32 cellular contexts compared by ENCODE assay signal in the genomic region with DNA sequence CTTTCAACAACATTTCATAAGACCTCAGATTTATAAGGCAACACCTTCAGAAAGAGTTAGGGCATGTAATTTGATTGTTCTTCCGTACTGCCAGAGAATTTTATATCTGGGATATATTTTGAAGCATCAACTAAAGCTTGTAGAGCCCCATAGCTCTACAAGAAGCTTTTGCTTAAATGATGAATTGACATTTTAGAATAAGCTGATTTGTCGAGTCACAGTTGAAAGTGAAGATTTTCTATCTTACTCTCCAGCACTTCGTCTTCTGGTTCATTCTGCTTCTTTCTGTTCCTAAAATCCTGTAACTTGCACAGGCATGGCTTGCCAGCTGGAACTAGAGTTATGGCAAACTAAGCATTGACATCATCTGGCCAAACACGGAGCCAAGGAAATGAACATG.
"Had no signal": no experiment of that assay in that cellular context is flagged by ENCODE, and none has a peak within 500 bp of the region (broad histone marks: within the 10 kb centered on the region; RNA-seq: fewer than 3 reads in every experiment).

No MANE protein-coding gene starts in this region.

- H3K9me3 Mint-ChIP-seq: activated B cell treated with CpG ODN at 0.5 μM for 24 hours; activated CD8-positive, alpha-beta T cell treated with anti-CD3 and anti-CD28 coated beads for 36 hours; activated naive CD8-positive, alpha-beta T cell treated with anti-CD3 and anti-CD28 coated beads, Interleukin-2, amount 10 ng/mL, durations not matched to agents 7 days and 5 days; activated T-cell treated with anti-CD3 and anti-CD28 coated beads, Interleukin-2, amount 50 U/mL, for 72 hours; activated T-helper 2 cell treated with anti-CD3 and anti-CD28 coated beads, Interferon-gamma antibody, Interleukin-2, Interleukin-4, amounts not matched to agents 10 μg/mL and 5 μg/mL and 100 μg/mL, durations not matched to agents 14 hours and 24 hours and 36 hours; central memory CD8-positive, alpha-beta T cell; T-cell had no signal

- H3K27me3 Mint-ChIP-seq: activated B cell treated with CpG ODN at 0.5 μM for 24 hours had no signal

- H3K27ac Mint-ChIP-seq: activated B cell treated with CpG ODN at 0.5 μM for 24 hours; activated CD8-positive, alpha-beta T cell treated with anti-CD3 and anti-CD28 coated beads for 36 hours; activated naive CD4-positive, alpha-beta T cell treated with anti-CD3 and anti-CD28 coated beads, Interleukin-2, amount 50 U/mL, for 24 hours; activated naive CD8-positive, alpha-beta T cell treated with anti-CD3 and anti-CD28 coated beads, Interleukin-2, amount 10 ng/mL, durations not matched to agents 7 days and 5 days; activated T-cell treated with anti-CD3 and anti-CD28 coated beads, Interleukin-2, amount 50 U/mL, for 72 hours; activated T-helper 2 cell treated with anti-CD3 and anti-CD28 coated beads, Interferon-gamma antibody, Interleukin-2, Interleukin-4, amounts not matched to agents 10 μg/mL and 5 μg/mL and 100 μg/mL, durations not matched to agents 14 hours and 24 hours and 36 hours; T-cell; T-helper 17 cell had no signal

- H3K36me3 Mint-ChIP-seq: activated naive CD4-positive, alpha-beta T cell treated with anti-CD3 and anti-CD28 coated beads, Interleukin-2, amount 50 U/mL, for 24 hours; activated naive CD8-positive, alpha-beta T cell treated with anti-CD3 and anti-CD28 coated beads, Interleukin-2, amount 10 ng/mL, durations not matched to agents 7 days and 5 days; T-cell had no signal

- H3K4me1 Mint-ChIP-seq: activated naive CD4-positive, alpha-beta T cell treated with anti-CD3 and anti-CD28 coated beads, Interleukin-2, amount 50 U/mL, for 24 hours; activated naive CD8-positive, alpha-beta T cell treated with anti-CD3 and anti-CD28 coated beads, Interleukin-2, amount 10 ng/mL, durations not matched to agents 7 days and 5 days; central memory CD8-positive, alpha-beta T cell; T-cell; T-helper 17 cell had no signal

- H3K4me1 ChIP-seq: ascending aorta, Peyer's patch had no signal

- H3K36me3 ChIP-seq: ascending aorta, cardiac muscle cell, Peyer's patch had no signal

- H3K27ac ChIP-seq: ascending aorta, cardiac muscle cell, KMS-11, Peyer's patch, VCaP had no signal

- DNase-seq: activated B cell treated with CpG ODN at 0.5 μM for 24 hours; activated CD4-positive, alpha-beta T cell treated with anti-CD3 and anti-CD28 coated beads for 48 hours; activated CD4-positive, alpha-beta T cell treated with anti-CD3 and anti-CD28 coated beads, Interleukin-2, amount 50 U/mL, for 4 hours; activated CD4-positive, CD25-positive, alpha-beta regulatory T cell treated with anti-CD3 and anti-CD28 coated beads, Interleukin-2, amount 50 U/mL, for 72 hours; activated CD8-positive, alpha-beta T cell treated with anti-CD3 and anti-CD28 coated beads for 36 hours; activated gamma-delta T cell; activated naive CD4-positive, alpha-beta T cell treated with Interleukin-2 at 50 U/mL for 16 hours; activated naive CD8-positive, alpha-beta T cell treated with anti-CD3 and anti-CD28 coated beads, Interleukin-2, amount 10 ng/mL, durations not matched to agents 7 days and 5 days; activated T-cell treated with anti-CD3 and anti-CD28 coated beads, Interleukin-2, amount 50 U/mL, for 1 hour; activated T-cell treated with anti-CD3 and anti-CD28 coated beads, Interleukin-2, amount 50 U/mL, for 72 hours; amygdala; NCI-H1105 treated with DMSO at 0.1 percent for 48 hours; NCI-H1436; NCI-H1694; NCI-H2029; NCI-H345; NCI-H524 treated with DMSO at 0.1 percent for 48 hours; NK-92 treated with Interleukin-12 subunit alpha and Interleukin-12 subunit beta, amount 100 ng/mL, for 24 hours; PC-3; Peyer's patch; RPMI8226; SHP77 treated with DMSO at 0.1 percent for 48 hours; T-cell; T-helper 17 cell had no signal

- H3K4me2 ChIP-seq: KMS-11 had no signal

- H3K27me3 ChIP-seq: ascending aorta, Peyer's patch had no signal

- H3K4me3 ChIP-seq: ascending aorta, cardiac muscle cell, Peyer's patch had no signal

- H3K4me3 Mint-ChIP-seq: activated B cell treated with CpG ODN at 0.5 μM for 24 hours; activated CD8-positive, alpha-beta T cell treated with anti-CD3 and anti-CD28 coated beads for 36 hours; activated naive CD4-positive, alpha-beta T cell treated with anti-CD3 and anti-CD28 coated beads, Interleukin-2, amount 50 U/mL, for 24 hours; activated naive CD8-positive, alpha-beta T cell treated with anti-CD3 and anti-CD28 coated beads, Interleukin-2, amount 10 ng/mL, durations not matched to agents 7 days and 5 days; activated T-cell treated with anti-CD3 and anti-CD28 coated beads, Interleukin-2, amount 50 U/mL, for 72 hours; central memory CD8-positive, alpha-beta T cell; T-cell; T-helper 17 cell had no signal

- ATAC-seq: activated CD8-positive, alpha-beta T cell treated with anti-CD3 and anti-CD28 coated beads for 36 hours; activated T-cell treated with anti-CD3 and anti-CD28 coated beads, Interleukin-2, amount 50 U/mL, for 72 hours; PC-3; SK-N-SH treated with all-trans-retinoic acid at 6 μM for 48 hours; T-cell; T-helper 17 cell had no signal

- H3K9me3 ChIP-seq: ascending aorta, Peyer's patch had no signal
